In genomic region chr5:139667001-139667729, GRCh38 we compare ENCODE assay signal across 9 cellular contexts. TPM values are rescaled to one million over a fixed set of nuclear protein-coding genes. Genes with fewer than 3 reads are reported as not detected.
DNase-seq lines count a peak whose midpoint lies in the region; TF ChIP-seq lines count a peak whose summit lies in the region.
"Had no signal": no experiment of that assay in that cellular context is flagged by ENCODE, and none has a peak within 500 bp of the region (broad histone marks: within the 10 kb centered on the region; RNA-seq: fewer than 3 reads in every experiment).

No MANE protein-coding gene starts in this region.

- no peak overlapping the region for H3K4me3 Mint-ChIP-seq in neural progenitor cell

- peaks cover 22% of the 10 kb centered on the region for H3F3A ChIP-seq in neural progenitor cell (ENCODE audit: low read depth)

- no peak for TF ChIP-seq CTCF in breast epithelium (IDR thresholded peaks at IDR 0.05)
- no peak for TF ChIP-seq CTCF in neural progenitor cell (IDR thresholded peaks at IDR 0.05)

- intact Hi-C loops in breast epithelium (cut with DNase I; ENCODE audit: low total_unique reads), result no loop called here
- intact Hi-C loops in posterior vena cava (cut with DNase I), result no loop called here

- peak overlapping the region in 9 of 11 experiments; percentile 84 to 95 (median 90); a peak in 17 of 22 replicates for H3K27ac ChIP-seq in BLaER1 treated with 17β-estradiol and CSF1 and Interleukin-3, amounts not matched to agents 10 nM and 100 nM
- H3K27ac ChIP-seq in breast epithelium (peak overlapping the region; percentile 97), neural progenitor cell (no peak overlapping the region)

- no peaks in the 10 kb centered on the region for H3K27me3 ChIP-seq in BLaER1 treated with 17β-estradiol and CSF1 and Interleukin-3, amounts not matched to agents 10 nM and 100 nM
- no peaks in the 10 kb centered on the region for H3K27me3 ChIP-seq in breast epithelium
- no peaks in the 10 kb centered on the region for H3K27me3 ChIP-seq in neural progenitor cell

- H3K9ac ChIP-seq in BLaER1 treated with 17β-estradiol and CSF1 and Interleukin-3, amounts not matched to agents 10 nM and 100 nM, result peak overlapping the region; percentile 32 to 93 (median 85); a peak in 16 of 22 replicates
- H3K9ac ChIP-seq in neural progenitor cell, result no peak overlapping the region

- H3K4me2 ChIP-seq in BLaER1 treated with 17β-estradiol and CSF1 and Interleukin-3, amounts not matched to agents 10 nM and 100 nM, result peak overlapping the region; percentile 94 to 100 (median 99)
- H3K4me2 ChIP-seq in neural progenitor cell, result no peak overlapping the region

- H3K79me2 ChIP-seq in neural progenitor cell (ENCODE audit: low read depth), result peaks cover 96% of the 10 kb centered on the region

- no peak overlapping the region for H2AFZ ChIP-seq in neural progenitor cell (replicated peaks)

- peaks cover 56% of the 10 kb centered on the region for H3K4me1 Mint-ChIP-seq in neural progenitor cell

- H3K4me1 ChIP-seq in BLaER1 treated with 17β-estradiol and CSF1 and Interleukin-3, amounts not matched to agents 10 nM and 100 nM, result peaks cover 99 to 100% (median 100%) of the 10 kb centered on the region in 10 experiments
- H3K4me1 ChIP-seq in breast epithelium (peaks cover 34 to 59% of the 10 kb centered on the region in 2 donors), neural progenitor cell (peaks cover 36% of the 10 kb centered on the region)

- H3K27ac Mint-ChIP-seq in neural progenitor cell, result peak overlapping the region; percentile 21

- TF ChIP-seq POLR2A in breast epithelium (IDR thresholded peaks at IDR 0.05), result no peak

- peaks cover 5% of the 10 kb centered on the region for H3K27me3 Mint-ChIP-seq in neural progenitor cell (ENCODE audit: insufficient read depth, low read depth)

- DNase-seq in Jurkat, Clone E6-1 (ENCODE audit: low read depth, low spot score), result peak; percentile 35
- DNase-seq in breast epithelium (ENCODE audit: low spot score in 2 of 2), result no peak
- no peak for DNase-seq in neural progenitor cell (ENCODE audit: low spot score)
- no peak for DNase-seq in posterior vena cava (ENCODE audit: low spot score)
- DNase-seq in DMS114 treated with DMSO at 0.1 percent for 48 hours (lab: John Stamatoyannopoulos, UW; ENCODE audit: unreplicated experiment), result no peak
- no peak for DNase-seq in GM19240 (ENCODE audit: insufficient read length, low spot score)
- no peak for DNase-seq in COLO829 (ENCODE audit: low spot score)
- DNase-seq: GF-D8 had no signal

- no peaks in the 10 kb centered on the region for H3K36me3 Mint-ChIP-seq in neural progenitor cell

- no peaks in the 10 kb centered on the region for H3K9me3 Mint-ChIP-seq in neural progenitor cell

- peaks cover 27 to 70% (median 49%) of the 10 kb centered on the region in 11 experiments; a peak in 16 of 22 replicates for H4K20me1 ChIP-seq in BLaER1 treated with 17β-estradiol and CSF1 and Interleukin-3, amounts not matched to agents 10 nM and 100 nM
- peaks cover 53% of the 10 kb centered on the region for H4K20me1 ChIP-seq in neural progenitor cell (ENCODE audit: low read depth)

- H3K9me3 ChIP-seq in BLaER1 treated with 17β-estradiol and CSF1 and Interleukin-3, amounts not matched to agents 10 nM and 100 nM (replicated peaks in 1 of 11), result no peaks in the 10 kb centered on the region
- no peaks in the 10 kb centered on the region for H3K9me3 ChIP-seq in breast epithelium
- H3K9me3 ChIP-seq in neural progenitor cell (ENCODE audit: low read depth), result no peaks in the 10 kb centered on the region

- peak overlapping the region in 5 of 10 experiments; percentile 62 to 73 (median 65); a peak in 9 of 20 replicates for H3K4me3 ChIP-seq in BLaER1 treated with 17β-estradiol and CSF1 and Interleukin-3, amounts not matched to agents 10 nM and 100 nM
- H3K4me3 ChIP-seq in Jurkat, Clone E6-1 (ENCODE audit: low read length), result no peak overlapping the region
- H3K4me3 ChIP-seq in breast epithelium (peak overlapping the region in 2 of 3 donors; percentile 52 to 71), neural progenitor cell (no peak overlapping the region)

- 0 out of 22 replicates have a peak, but pooled peaks cover 0 to 4% (median 0%) of the 10 kb centered on the region in 11 experiments for H3K36me3 ChIP-seq in BLaER1 treated with 17β-estradiol and CSF1 and Interleukin-3, amounts not matched to agents 10 nM and 100 nM
- no peaks in the 10 kb centered on the region for H3K36me3 ChIP-seq in breast epithelium
- H3K36me3 ChIP-seq in neural progenitor cell, result no peaks in the 10 kb centered on the region

RNA-seq across cellular contexts. Expression of gene CXXC5, which starts 19.0 kb away (rescaled TPM):
- polyA plus RNA-seq in Jurkat, Clone E6-1 (2012; ENCODE audit: insufficient read depth, insufficient read length), result 9.5 TPM
- 10 to 100 TPM; 33.9 to 66.9 (median 38.3) TPM for total RNA-seq in breast epithelium
- total RNA-seq in neural progenitor cell (ENCODE audit: low replicate concordance), result 17.2 and 25.6 TPM in 2 replicates
- total RNA-seq in posterior vena cava, result 10 to 100 TPM; 48.9 to 49.1 TPM

Comparison
In these comparisons a context has a peak if more than half of its experiments do, and no peak if none do; other contexts are left out.
1. H3K4me3 ChIP-seq: peak in breast epithelium (2 of 3); none in Jurkat, Clone E6-1 (single experiment) and neural progenitor cell (single experiment).